15 cellular contexts compared by ENCODE assay signal in genomic region chr9:124788542-124789217, GRCh38. TPM values are rescaled to one million over a fixed set of nuclear protein-coding genes. Genes with fewer than 3 reads are reported as not detected.
DNase-seq lines count a peak whose midpoint lies in the region; ATAC-seq and TF ChIP-seq lines count a peak whose summit lies in the region.
"Had no signal": no experiment of that assay in that cellular context is flagged by ENCODE, and none has a peak within 500 bp of the region (broad histone marks: within the 10 kb centered on the region; RNA-seq: fewer than 3 reads in every experiment).

No MANE protein-coding gene starts in this region.

- WGBS in thyroid gland, 2 donors, result 85 to 87% methylated on average over 3 of the region's 3 CpGs

- H3K36me3 ChIP-seq in thyroid gland, result no peaks in the 10 kb centered on the region
- H3K36me3 ChIP-seq: HAP-1 had no signal

- no peak for ATAC-seq in GM18502 (IDR thresholded peaks at IDR 0.05; ENCODE audit: poor library complexity, unreplicated experiment)
- ATAC-seq: HepG2 had no signal

- CTCF ChIA-PET in RWPE1 (lab: Yijun Ruan, JAX), result interaction anchor here (0.6 to 1.8 kb wide), 6 partner anchors 11 to 225 kb away, joined by 3 to 12 read pairs (median 4); partner anchors contain the start of gene WDR38

- peaks cover 37 to 63% of the 10 kb centered on the region in 2 donors for H3K4me1 ChIP-seq in thyroid gland
- H3K4me1 ChIP-seq: HAP-1 had no signal

- H3K27ac ChIP-seq in RWPE1, result peak overlapping the region; percentile 28; the same call in 1 of the 2 replicates
- no peak overlapping the region for H3K27ac ChIP-seq in coronary artery
- peak overlapping the region; percentile 39 to 71 (median 67) for H3K27ac ChIP-seq in thyroid gland

- H3K9me3 ChIP-seq in thyroid gland, result no peaks in the 10 kb centered on the region
- H3K9me3 ChIP-seq: HAP-1 had no signal

- DNase-seq in RWPE1 (ENCODE audit: low spot score), result no peak
- DNase-seq in coronary artery (ENCODE audit: low spot score), result peak; percentile 29
- DNase-seq in posterior vena cava (ENCODE audit: low spot score), result peak; percentile 61
- peak in 1 of 2 donors; percentile 1 for DNase-seq in thyroid gland
- no peak for DNase-seq in GDM1 (lab: John Stamatoyannopoulos, UW)
- no peak for DNase-seq in COR-L47 (lab: John Stamatoyannopoulos, UW)
- no peak for DNase-seq in NCI-H524 treated with DMSO at 0.1 percent for 48 hours (lab: John Stamatoyannopoulos, UW)
- DNase-seq: C1 segment of cervical spinal cord, DMS79, GOT3, HFFc6 had no signal

- TF ChIP-seq CTCF in RWPE1 (conservative IDR thresholded peaks at IDR 0.05; ENCODE audit: low read depth) (no peak), coronary artery (IDR thresholded peaks at IDR 0.05) (no peak), thyroid gland (IDR thresholded peaks at IDR 0.05) (no peak)

- intact Hi-C loops in posterior vena cava (cut with DNase I), result loop anchor here in 1 of 2 donors (5.0 kb wide), 1 partner anchor 934 kb away; no protein-coding TSS in a partner anchor
- intact Hi-C loops in thyroid gland (cut with DNase I), result no loop called here

- POLR2A ChIA-PET in RWPE1 (lab: Yijun Ruan, JAX; ENCODE audit: low non-redundant PET), result interaction anchor here (0.6 to 0.7 kb wide), 2 partner anchors 9 to 30 kb away, joined by 3 read pairs; no protein-coding TSS in a partner anchor

- H3K4me3 ChIP-seq in coronary artery (no peak overlapping the region), thyroid gland (replicated peaks in 1 of 3) (no peak overlapping the region)
- H3K4me3 ChIP-seq: HAP-1 had no signal

- no peaks in the 10 kb centered on the region for H3K27me3 ChIP-seq in thyroid gland

- no peak for TF ChIP-seq POLR2A in thyroid gland (IDR thresholded peaks at IDR 0.05)

RNA-seq across cellular contexts. Expression of gene OLFML2A, which starts 11.7 kb away (rescaled TPM):
- 1 to 10 TPM; 7.8 to 9.1 TPM for total RNA-seq in posterior vena cava
- total RNA-seq in thyroid gland, result 10 to 100 TPM; 40.7 to 64.3 (median 50.2) TPM
- total RNA-seq: CD4-positive, alpha-beta T cell had no signal

RNA-seq across cellular contexts. Expression of gene NR6A1, which starts 17.6 kb away (rescaled TPM):
- under 1 TPM; 0.23 to 0.76 TPM for total RNA-seq in posterior vena cava
- 10 to 100 TPM; 15.3 to 25.0 (median 19.3) TPM for total RNA-seq in thyroid gland
- total RNA-seq: CD4-positive, alpha-beta T cell had no signal

Comparison
In these comparisons a context has a peak if more than half of its experiments do, and no peak if none do; other contexts are left out.
1. DNase-seq: peak in coronary artery (single experiment) and posterior vena cava (single experiment); none in RWPE1 (single experiment), GDM1 (single experiment), COR-L47 (single experiment) and NCI-H524 treated with DMSO at 0.1 percent for 48 hours (single experiment).
2. H3K27ac ChIP-seq: peak in RWPE1 (single experiment) and thyroid gland (3 of 3); none in coronary artery (0 of 2).
3. RNA of gene OLFML2A, which starts 11.7 kb away (total RNA-seq): 40.7 to 64.3 TPM in thyroid gland; 7.8 to 9.1 TPM in posterior vena cava; every median in the first group is over 4 times any median in the second.
4. RNA of gene NR6A1, which starts 17.6 kb away (total RNA-seq): 15.3 to 25.0 TPM in thyroid gland; 0.23 to 0.76 TPM in posterior vena cava; every median in the first group is over 4 times any median in the second.